ENCODE assay signal across 1 cellular context in the genomic region with DNA sequence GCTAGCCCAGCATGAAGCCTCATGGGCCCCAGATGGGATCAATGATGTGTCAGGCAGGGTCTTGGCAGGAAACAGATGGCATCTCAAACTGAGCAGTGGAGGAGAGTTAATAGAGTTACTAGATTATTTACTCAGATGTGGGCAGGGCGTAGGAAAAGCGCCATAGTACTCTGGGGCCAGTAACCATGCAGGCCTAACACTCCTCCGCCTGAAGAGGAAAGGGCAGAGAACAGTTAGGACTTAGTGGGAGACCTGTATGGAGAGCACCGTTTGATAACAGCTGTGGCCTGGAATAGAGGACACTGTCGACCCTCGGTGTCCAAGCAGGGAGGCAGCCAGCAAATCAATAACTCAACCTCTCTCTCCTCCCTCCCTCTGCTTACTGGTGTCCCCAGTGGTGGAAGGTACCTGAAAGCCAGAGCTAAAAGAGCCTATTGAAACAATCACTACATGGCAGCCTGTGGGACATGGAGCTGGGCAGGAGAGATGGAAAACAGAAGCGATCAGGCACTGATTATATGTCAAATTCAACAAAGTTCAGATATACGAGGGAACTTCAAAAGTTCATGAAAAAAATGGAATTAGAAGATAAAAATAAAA.
TF ChIP-seq lines count a peak whose summit lies in the region.

No MANE protein-coding gene starts in this region.

TF ChIP-seq in K562, 482 proteins besides CTCF, POLR2A, EP300 and RAD21:
- TF ChIP-seq, protein P1, sequence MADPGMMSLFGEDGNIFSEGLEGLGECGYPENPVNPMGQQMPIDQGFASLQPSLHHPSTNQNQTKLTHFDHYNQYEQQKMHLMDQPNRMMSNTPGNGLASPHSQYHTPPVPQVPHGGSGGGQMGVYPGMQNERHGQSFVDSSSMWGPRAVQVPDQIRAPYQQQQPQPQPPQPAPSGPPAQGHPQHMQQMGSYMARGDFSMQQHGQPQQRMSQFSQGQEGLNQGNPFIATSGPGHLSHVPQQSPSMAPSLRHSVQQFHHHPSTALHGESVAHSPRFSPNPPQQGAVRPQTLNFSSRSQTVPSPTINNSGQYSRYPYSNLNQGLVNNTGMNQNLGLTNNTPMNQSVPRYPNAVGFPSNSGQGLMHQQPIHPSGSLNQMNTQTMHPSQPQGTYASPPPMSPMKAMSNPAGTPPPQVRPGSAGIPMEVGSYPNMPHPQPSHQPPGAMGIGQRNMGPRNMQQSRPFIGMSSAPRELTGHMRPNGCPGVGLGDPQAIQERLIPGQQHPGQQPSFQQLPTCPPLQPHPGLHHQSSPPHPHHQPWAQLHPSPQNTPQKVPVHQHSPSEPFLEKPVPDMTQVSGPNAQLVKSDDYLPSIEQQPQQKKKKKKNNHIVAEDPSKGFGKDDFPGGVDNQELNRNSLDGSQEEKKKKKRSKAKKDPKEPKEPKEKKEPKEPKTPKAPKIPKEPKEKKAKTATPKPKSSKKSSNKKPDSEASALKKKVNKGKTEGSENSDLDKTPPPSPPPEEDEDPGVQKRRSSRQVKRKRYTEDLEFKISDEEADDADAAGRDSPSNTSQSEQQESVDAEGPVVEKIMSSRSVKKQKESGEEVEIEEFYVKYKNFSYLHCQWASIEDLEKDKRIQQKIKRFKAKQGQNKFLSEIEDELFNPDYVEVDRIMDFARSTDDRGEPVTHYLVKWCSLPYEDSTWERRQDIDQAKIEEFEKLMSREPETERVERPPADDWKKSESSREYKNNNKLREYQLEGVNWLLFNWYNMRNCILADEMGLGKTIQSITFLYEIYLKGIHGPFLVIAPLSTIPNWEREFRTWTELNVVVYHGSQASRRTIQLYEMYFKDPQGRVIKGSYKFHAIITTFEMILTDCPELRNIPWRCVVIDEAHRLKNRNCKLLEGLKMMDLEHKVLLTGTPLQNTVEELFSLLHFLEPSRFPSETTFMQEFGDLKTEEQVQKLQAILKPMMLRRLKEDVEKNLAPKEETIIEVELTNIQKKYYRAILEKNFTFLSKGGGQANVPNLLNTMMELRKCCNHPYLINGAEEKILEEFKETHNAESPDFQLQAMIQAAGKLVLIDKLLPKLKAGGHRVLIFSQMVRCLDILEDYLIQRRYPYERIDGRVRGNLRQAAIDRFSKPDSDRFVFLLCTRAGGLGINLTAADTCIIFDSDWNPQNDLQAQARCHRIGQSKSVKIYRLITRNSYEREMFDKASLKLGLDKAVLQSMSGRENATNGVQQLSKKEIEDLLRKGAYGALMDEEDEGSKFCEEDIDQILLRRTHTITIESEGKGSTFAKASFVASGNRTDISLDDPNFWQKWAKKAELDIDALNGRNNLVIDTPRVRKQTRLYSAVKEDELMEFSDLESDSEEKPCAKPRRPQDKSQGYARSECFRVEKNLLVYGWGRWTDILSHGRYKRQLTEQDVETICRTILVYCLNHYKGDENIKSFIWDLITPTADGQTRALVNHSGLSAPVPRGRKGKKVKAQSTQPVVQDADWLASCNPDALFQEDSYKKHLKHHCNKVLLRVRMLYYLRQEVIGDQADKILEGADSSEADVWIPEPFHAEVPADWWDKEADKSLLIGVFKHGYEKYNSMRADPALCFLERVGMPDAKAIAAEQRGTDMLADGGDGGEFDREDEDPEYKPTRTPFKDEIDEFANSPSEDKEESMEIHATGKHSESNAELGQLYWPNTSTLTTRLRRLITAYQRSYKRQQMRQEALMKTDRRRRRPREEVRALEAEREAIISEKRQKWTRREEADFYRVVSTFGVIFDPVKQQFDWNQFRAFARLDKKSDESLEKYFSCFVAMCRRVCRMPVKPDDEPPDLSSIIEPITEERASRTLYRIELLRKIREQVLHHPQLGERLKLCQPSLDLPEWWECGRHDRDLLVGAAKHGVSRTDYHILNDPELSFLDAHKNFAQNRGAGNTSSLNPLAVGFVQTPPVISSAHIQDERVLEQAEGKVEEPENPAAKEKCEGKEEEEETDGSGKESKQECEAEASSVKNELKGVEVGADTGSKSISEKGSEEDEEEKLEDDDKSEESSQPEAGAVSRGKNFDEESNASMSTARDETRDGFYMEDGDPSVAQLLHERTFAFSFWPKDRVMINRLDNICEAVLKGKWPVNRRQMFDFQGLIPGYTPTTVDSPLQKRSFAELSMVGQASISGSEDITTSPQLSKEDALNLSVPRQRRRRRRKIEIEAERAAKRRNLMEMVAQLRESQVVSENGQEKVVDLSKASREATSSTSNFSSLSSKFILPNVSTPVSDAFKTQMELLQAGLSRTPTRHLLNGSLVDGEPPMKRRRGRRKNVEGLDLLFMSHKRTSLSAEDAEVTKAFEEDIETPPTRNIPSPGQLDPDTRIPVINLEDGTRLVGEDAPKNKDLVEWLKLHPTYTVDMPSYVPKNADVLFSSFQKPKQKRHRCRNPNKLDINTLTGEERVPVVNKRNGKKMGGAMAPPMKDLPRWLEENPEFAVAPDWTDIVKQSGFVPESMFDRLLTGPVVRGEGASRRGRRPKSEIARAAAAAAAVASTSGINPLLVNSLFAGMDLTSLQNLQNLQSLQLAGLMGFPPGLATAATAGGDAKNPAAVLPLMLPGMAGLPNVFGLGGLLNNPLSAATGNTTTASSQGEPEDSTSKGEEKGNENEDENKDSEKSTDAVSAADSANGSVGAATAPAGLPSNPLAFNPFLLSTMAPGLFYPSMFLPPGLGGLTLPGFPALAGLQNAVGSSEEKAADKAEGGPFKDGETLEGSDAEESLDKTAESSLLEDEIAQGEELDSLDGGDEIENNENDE (IDR thresholded peaks at IDR 0.05; ENCODE audit: low read depth, low read length) = no peak
- TF ChIP-seq SMARCB1 (IDR thresholded peaks at IDR 0.05; ENCODE audit: insufficient read length, low read depth) (no peak), ELF1 (tag; IDR thresholded peaks at IDR 0.05) (no peak), HNRNPUL1 (IDR thresholded peaks at IDR 0.05; ENCODE audit: low read length) (no peak), ZNF124 (CRISPR knock-in tag; IDR thresholded peaks at IDR 0.05) (no peak), RBM25 (IDR thresholded peaks at IDR 0.05; ENCODE audit: low read depth, low read length, severe bottlenecking) (no peak), HNRNPLL (IDR thresholded peaks at IDR 0.05; ENCODE audit: low read depth, low read length, poor library complexity, severe bottlenecking) (no peak), THRAP3 (IDR thresholded peaks at IDR 0.05; ENCODE audit: borderline replicate concordance) (no peak), HMG20B (CRISPR knock-in tag; IDR thresholded peaks at IDR 0.05) (no peak), CREB1 (IDR thresholded peaks at IDR 0.05) (no peak), CREB1 (CRISPR knock-in tag; IDR thresholded peaks at IDR 0.05) (no peak), HMGN3 (IDR thresholded peaks at IDR 0.05; ENCODE audit: borderline replicate concordance, extremely low read depth, insufficient read length, low read depth, low read length) (no peak), CC2D1A (IDR thresholded peaks at IDR 0.05) (no peak), PHF8 (IDR thresholded peaks at IDR 0.05; ENCODE audit: borderline replicate concordance, low read length) (no peak)
- TF ChIP-seq, protein P2, sequence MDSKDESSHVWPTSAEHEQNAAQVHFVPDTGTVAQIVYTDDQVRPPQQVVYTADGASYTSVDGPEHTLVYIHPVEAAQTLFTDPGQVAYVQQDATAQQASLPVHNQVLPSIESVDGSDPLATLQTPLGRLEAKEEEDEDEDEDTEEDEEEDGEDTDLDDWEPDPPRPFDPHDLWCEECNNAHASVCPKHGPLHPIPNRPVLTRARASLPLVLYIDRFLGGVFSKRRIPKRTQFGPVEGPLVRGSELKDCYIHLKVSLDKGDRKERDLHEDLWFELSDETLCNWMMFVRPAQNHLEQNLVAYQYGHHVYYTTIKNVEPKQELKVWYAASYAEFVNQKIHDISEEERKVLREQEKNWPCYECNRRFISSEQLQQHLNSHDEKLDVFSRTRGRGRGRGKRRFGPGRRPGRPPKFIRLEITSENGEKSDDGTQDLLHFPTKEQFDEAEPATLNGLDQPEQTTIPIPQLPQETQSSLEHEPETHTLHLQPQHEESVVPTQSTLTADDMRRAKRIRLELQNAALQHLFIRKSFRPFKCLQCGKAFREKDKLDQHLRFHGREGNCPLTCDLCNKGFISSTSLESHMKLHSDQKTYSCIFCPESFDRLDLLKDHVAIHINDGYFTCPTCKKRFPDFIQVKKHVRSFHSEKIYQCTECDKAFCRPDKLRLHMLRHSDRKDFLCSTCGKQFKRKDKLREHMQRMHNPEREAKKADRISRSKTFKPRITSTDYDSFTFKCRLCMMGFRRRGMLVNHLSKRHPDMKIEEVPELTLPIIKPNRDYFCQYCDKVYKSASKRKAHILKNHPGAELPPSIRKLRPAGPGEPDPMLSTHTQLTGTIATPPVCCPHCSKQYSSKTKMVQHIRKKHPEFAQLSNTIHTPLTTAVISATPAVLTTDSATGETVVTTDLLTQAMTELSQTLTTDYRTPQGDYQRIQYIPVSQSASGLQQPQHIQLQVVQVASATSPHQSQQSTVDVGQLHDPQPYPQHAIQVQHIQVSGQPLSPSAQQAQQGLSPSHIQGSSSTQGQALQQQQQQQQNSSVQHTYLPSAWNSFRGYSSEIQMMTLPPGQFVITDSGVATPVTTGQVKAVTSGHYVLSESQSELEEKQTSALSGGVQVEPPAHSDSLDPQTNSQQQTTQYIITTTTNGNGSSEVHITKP (IDR thresholded peaks at IDR 0.05; ENCODE audit: partially characterized antibody) = no peak
- TF ChIP-seq, protein P3, sequence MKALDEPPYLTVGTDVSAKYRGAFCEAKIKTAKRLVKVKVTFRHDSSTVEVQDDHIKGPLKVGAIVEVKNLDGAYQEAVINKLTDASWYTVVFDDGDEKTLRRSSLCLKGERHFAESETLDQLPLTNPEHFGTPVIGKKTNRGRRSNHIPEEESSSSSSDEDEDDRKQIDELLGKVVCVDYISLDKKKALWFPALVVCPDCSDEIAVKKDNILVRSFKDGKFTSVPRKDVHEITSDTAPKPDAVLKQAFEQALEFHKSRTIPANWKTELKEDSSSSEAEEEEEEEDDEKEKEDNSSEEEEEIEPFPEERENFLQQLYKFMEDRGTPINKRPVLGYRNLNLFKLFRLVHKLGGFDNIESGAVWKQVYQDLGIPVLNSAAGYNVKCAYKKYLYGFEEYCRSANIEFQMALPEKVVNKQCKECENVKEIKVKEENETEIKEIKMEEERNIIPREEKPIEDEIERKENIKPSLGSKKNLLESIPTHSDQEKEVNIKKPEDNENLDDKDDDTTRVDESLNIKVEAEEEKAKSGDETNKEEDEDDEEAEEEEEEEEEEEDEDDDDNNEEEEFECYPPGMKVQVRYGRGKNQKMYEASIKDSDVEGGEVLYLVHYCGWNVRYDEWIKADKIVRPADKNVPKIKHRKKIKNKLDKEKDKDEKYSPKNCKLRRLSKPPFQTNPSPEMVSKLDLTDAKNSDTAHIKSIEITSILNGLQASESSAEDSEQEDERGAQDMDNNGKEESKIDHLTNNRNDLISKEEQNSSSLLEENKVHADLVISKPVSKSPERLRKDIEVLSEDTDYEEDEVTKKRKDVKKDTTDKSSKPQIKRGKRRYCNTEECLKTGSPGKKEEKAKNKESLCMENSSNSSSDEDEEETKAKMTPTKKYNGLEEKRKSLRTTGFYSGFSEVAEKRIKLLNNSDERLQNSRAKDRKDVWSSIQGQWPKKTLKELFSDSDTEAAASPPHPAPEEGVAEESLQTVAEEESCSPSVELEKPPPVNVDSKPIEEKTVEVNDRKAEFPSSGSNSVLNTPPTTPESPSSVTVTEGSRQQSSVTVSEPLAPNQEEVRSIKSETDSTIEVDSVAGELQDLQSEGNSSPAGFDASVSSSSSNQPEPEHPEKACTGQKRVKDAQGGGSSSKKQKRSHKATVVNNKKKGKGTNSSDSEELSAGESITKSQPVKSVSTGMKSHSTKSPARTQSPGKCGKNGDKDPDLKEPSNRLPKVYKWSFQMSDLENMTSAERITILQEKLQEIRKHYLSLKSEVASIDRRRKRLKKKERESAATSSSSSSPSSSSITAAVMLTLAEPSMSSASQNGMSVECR (CRISPR knock-in tag; IDR thresholded peaks at IDR 0.05) = no peak
